ENCODE assay signal across 8 cellular contexts in the genomic region with DNA sequence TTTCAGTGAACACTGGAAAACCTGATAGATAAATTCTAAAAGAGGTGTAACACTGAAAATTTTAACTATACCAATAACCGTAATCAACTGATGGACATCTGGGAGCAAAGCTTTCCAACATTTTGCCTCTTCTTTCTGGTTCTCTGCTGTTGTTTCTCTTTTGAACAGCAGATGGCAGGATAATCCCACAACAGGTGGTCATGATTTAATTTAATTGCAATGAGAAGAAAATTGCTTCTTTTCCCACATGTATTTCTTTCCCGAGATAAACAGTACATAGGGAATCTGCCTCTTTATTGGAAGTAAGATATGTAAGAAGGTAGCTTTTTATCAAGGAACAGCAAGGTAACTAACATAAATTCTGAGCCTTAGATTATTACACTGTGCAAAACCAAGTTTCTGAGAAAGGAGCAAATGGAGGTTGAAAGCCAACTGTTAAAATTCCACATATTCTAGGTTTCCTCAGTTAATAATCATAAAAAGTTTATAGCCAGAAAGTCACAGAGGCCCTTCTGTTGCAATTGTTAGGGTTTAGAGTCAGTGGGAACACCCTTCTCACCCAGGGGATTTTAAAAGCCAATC.
DNase-seq lines count a peak whose midpoint lies in the region; ATAC-seq and TF ChIP-seq lines count a peak whose summit lies in the region.

No MANE protein-coding gene starts in this region.

- WGBS in upper lobe of left lung, 2 donors, result 0 to 1% methylated on average over 2 of the region's 2 CpGs

- H3K4me1 ChIP-seq in left lung (peaks cover 4 to 16% of the 10 kb centered on the region in 2 donors), upper lobe of left lung (peaks cover 0 to 9% (median 6%) of the 10 kb centered on the region in 4 donors)

- H3K9me3 Mint-ChIP-seq in activated T-cell treated with anti-CD3 and anti-CD28 coated beads, Interleukin-2, amount 50 U/mL, for 4 hours, result no peaks in the 10 kb centered on the region

- H3K36me3 ChIP-seq in left lung (no peaks in the 10 kb centered on the region), upper lobe of left lung (no peaks in the 10 kb centered on the region)

- TF ChIP-seq CTCF in cardiac fibroblast (IDR thresholded peaks at IDR 0.05; ENCODE audit: low read depth, low read length) (peak; percentile 76), left lung (IDR thresholded peaks at IDR 0.05) (peak; percentile 84 to 88), upper lobe of left lung (IDR thresholded peaks at IDR 0.05) (peak; percentile 71 to 93 (median 88))

- H3K4me3 ChIP-seq in cardiac fibroblast (replicated peaks in 1 of 2; ENCODE audit: low read depth in 2 of 2, low read length in 2 of 2) (no peak overlapping the region), left lung (no peak overlapping the region), upper lobe of left lung (no peak overlapping the region)

- no peak for TF ChIP-seq EP300 in upper lobe of left lung (IDR thresholded peaks at IDR 0.05)

- no peaks in the 10 kb centered on the region for H3K9me3 ChIP-seq in left lung
- H3K9me3 ChIP-seq in upper lobe of left lung, result no peaks in the 10 kb centered on the region

- intact Hi-C loops in left lung (cut with DNase I), result loop anchor here in 1 of 2 donors (5.0 to 10.0 kb wide), 2 partner anchors 190 to 282 kb away; no protein-coding TSS in a partner anchor

- H3K27me3 ChIP-seq in left lung, result no peaks in the 10 kb centered on the region
- no peaks in the 10 kb centered on the region for H3K27me3 ChIP-seq in upper lobe of left lung

- no peak for ATAC-seq in activated T-cell treated with anti-CD3 and anti-CD28 coated beads, Interleukin-2, amount 50 U/mL, for 4 hours
- peak; percentile 84 for ATAC-seq in left lung
- peak in 1 of 2 donors; percentile 81 for ATAC-seq in upper lobe of left lung (ENCODE audit: low FRiP score in 2 of 2)
- ATAC-seq in GM21447 (IDR thresholded peaks at IDR 0.05; ENCODE audit: unreplicated experiment), result no peak

- H3K27me3 Mint-ChIP-seq in activated T-cell treated with anti-CD3 and anti-CD28 coated beads, Interleukin-2, amount 50 U/mL, for 4 hours (ENCODE audit: low read depth), result no peaks in the 10 kb centered on the region

- H3K27ac ChIP-seq in left lung (no peak overlapping the region), upper lobe of left lung (no peak overlapping the region)

- no peak for TF ChIP-seq POLR2A in upper lobe of left lung (IDR thresholded peaks at IDR 0.05)

- DNase-seq in activated T-cell treated with anti-CD3 and anti-CD28 coated beads, Interleukin-2, amount 50 U/mL, for 4 hours, result peak; percentile 21
- no peak for DNase-seq in activated T-cell treated with anti-CD3 and anti-CD28 coated beads, Interleukin-2, amount 50 U/mL, for 1 hour
- DNase-seq in Kasumi-1 (lab: John Stamatoyannopoulos, UW), result peak; percentile 70 to 82
- DNase-seq in OCI-M1 (lab: John Stamatoyannopoulos, UW), result peak; percentile 87
- DNase-seq in cardiac fibroblast (ENCODE audit: low read depth in 2 of 2), result peak; percentile 76 to 77
- no peak for DNase-seq in left lung
- DNase-seq in upper lobe of left lung, result no peak

- H3K36me3 Mint-ChIP-seq in activated T-cell treated with anti-CD3 and anti-CD28 coated beads, Interleukin-2, amount 50 U/mL, for 4 hours (ENCODE audit: insufficient read depth), result no peaks in the 10 kb centered on the region

- H3K4me3 Mint-ChIP-seq in activated T-cell treated with anti-CD3 and anti-CD28 coated beads, Interleukin-2, amount 50 U/mL, for 4 hours, result no peak overlapping the region

- H3K4me1 Mint-ChIP-seq in activated T-cell treated with anti-CD3 and anti-CD28 coated beads, Interleukin-2, amount 50 U/mL, for 4 hours (ENCODE audit: low read depth), result peaks cover 10% of the 10 kb centered on the region

Comparison
In these comparisons a context has a peak if more than half of its experiments do, and no peak if none do; other contexts are left out.
1. DNase-seq: peak in activated T-cell treated with anti-CD3 and anti-CD28 coated beads, Interleukin-2, amount 50 U/mL, for 4 hours (single experiment), Kasumi-1 (2 of 2), OCI-M1 (single experiment) and cardiac fibroblast (2 of 2); none in activated T-cell treated with anti-CD3 and anti-CD28 coated beads, Interleukin-2, amount 50 U/mL, for 1 hour (single experiment), left lung (0 of 2) and upper lobe of left lung (0 of 2).
2. Peak in every context shown above with its lines, with median percentiles within 50 percentile points of each other: CTCF ChIP-seq.